27 cellular contexts compared by ENCODE assay signal in genomic region chr16:65525743-65526142, GRCh38.
"Had no signal": no experiment of that assay in that cellular context is flagged by ENCODE, and none has a peak within 500 bp of the region (broad histone marks: within the 10 kb centered on the region; RNA-seq: fewer than 3 reads in every experiment).

No MANE protein-coding gene starts in this region.

- H3K4me3 Mint-ChIP-seq: activated CD8-positive, alpha-beta T cell treated with anti-CD3 and anti-CD28 coated beads, Interleukin-2, amount 10 ng/mL, durations not matched to agents 7 days and 5 days; activated naive CD4-positive, alpha-beta T cell treated with anti-CD3 and anti-CD28 coated beads, Interleukin-2, amount 50 U/mL, for 24 hours; activated T-helper 1 cell treated with anti-CD3 and anti-CD28 coated beads, Interleukin-12 subunit alpha, Interleukin-12 subunit beta, Interleukin-2, Interleukin-4 antibody, amounts not matched to agents 30 ng/mL and 10 ng/mL and 1 ng/mL, durations not matched to agents 14 hours and 24 hours and 36 hours; dendritic cell treated with granulocyte-macrophage colony-stimulating factor and Interleukin-4, amounts not matched to agents 40 ng/mL and 50 ng/mL, for 4 days; mesothelial cell of epicardium; naive thymus-derived CD8-positive, alpha-beta T cell; stimulated activated naive B cell treated with anti-CD40 and anti-IgM and Interleukin-4, amounts not matched to agents 10 μg/mL and 1 μg/mL and 100 μg/mL, for 72 hours; T-helper 17 cell had no signal

- H3K27me3 ChIP-seq: breast epithelium, ovary, right lobe of liver, transverse colon, uterus had no signal

- H3K4me1 ChIP-seq: breast epithelium, right lobe of liver, transverse colon, uterus had no signal

- DNase-seq: activated CD4-positive, alpha-beta T cell treated with anti-CD3 and anti-CD28 coated beads, Interleukin-2, amount 50 U/mL, for 1 hour; activated CD4-positive, CD25-positive, alpha-beta regulatory T cell treated with anti-CD3 and anti-CD28 coated beads, Interleukin-2, amount 50 U/mL, for 72 hours; activated CD8-positive, alpha-beta T cell treated with anti-CD3 and anti-CD28 coated beads, Interleukin-2, amount 10 ng/mL, durations not matched to agents 7 days and 5 days; activated gamma-delta T cell; effector CD4-positive, alpha-beta T cell; erythroblast; glutamatergic neuron; hippocampal formation; left ventricle myocardium superior; mammary epithelial cell; naive thymus-derived CD8-positive, alpha-beta T cell; ovary; right lobe of liver; small intestine; stimulated activated CD4-positive, alpha-beta T cell treated with anti-CD3 and anti-CD28 coated beads, Interleukin-15, amount 100 ng/mL, for 24 hours; stimulated activated CD8-positive, alpha-beta memory T cell treated with anti-CD3 and anti-CD28 coated beads, Interleukin-4, amount 100 ng/mL, for 48 hours; stimulated activated naive B cell treated with anti-CD40 and anti-IgM and Interleukin-4, amounts not matched to agents 10 μg/mL and 1 μg/mL and 100 μg/mL, for 72 hours; SW 1271; T-helper 17 cell; transverse colon; uterus had no signal

- H3K9me3 ChIP-seq: ovary, right lobe of liver, transverse colon had no signal

- ATAC-seq: activated CD8-positive, alpha-beta T cell treated with anti-CD3 and anti-CD28 coated beads, Interleukin-2, amount 10 ng/mL, durations not matched to agents 7 days and 5 days; naive thymus-derived CD8-positive, alpha-beta T cell; right lobe of liver; stimulated activated naive B cell treated with anti-CD40 and anti-IgM and Interleukin-4, amounts not matched to agents 10 μg/mL and 1 μg/mL and 100 μg/mL, for 72 hours; T-helper 17 cell had no signal

- H3K27ac Mint-ChIP-seq: activated CD8-positive, alpha-beta T cell treated with anti-CD3 and anti-CD28 coated beads, Interleukin-2, amount 10 ng/mL, durations not matched to agents 7 days and 5 days; activated naive CD4-positive, alpha-beta T cell treated with anti-CD3 and anti-CD28 coated beads, Interleukin-2, amount 50 U/mL, for 24 hours; activated T-helper 1 cell treated with anti-CD3 and anti-CD28 coated beads, Interleukin-12 subunit alpha, Interleukin-12 subunit beta, Interleukin-2, Interleukin-4 antibody, amounts not matched to agents 30 ng/mL and 10 ng/mL and 1 ng/mL, durations not matched to agents 14 hours and 24 hours and 36 hours; dendritic cell treated with granulocyte-macrophage colony-stimulating factor and Interleukin-4, amounts not matched to agents 40 ng/mL and 50 ng/mL, for 4 days; naive thymus-derived CD8-positive, alpha-beta T cell; stimulated activated naive B cell treated with anti-CD40 and anti-IgM and Interleukin-4, amounts not matched to agents 10 μg/mL and 1 μg/mL and 100 μg/mL, for 72 hours; T-helper 17 cell had no signal

- H3K4me3 ChIP-seq: breast epithelium, ovary, right lobe of liver, transverse colon, uterus had no signal

- H3K9me3 Mint-ChIP-seq: activated naive CD4-positive, alpha-beta T cell treated with anti-CD3 and anti-CD28 coated beads, Interleukin-2, amount 50 U/mL, for 24 hours; dendritic cell treated with granulocyte-macrophage colony-stimulating factor and Interleukin-4, amounts not matched to agents 40 ng/mL and 50 ng/mL, for 4 days had no signal

- H3K27ac ChIP-seq: breast epithelium, ovary, right lobe of liver, transverse colon, uterus, VCaP had no signal

- H3K27me3 Mint-ChIP-seq: stimulated activated naive B cell treated with anti-CD40 and anti-IgM and Interleukin-4, amounts not matched to agents 10 μg/mL and 1 μg/mL and 100 μg/mL, for 72 hours; T-helper 17 cell had no signal

- H3K4me1 Mint-ChIP-seq: activated naive CD4-positive, alpha-beta T cell treated with anti-CD3 and anti-CD28 coated beads, Interleukin-2, amount 50 U/mL, for 24 hours; stimulated activated naive B cell treated with anti-CD40 and anti-IgM and Interleukin-4, amounts not matched to agents 10 μg/mL and 1 μg/mL and 100 μg/mL, for 72 hours; T-helper 17 cell had no signal

- H3K36me3 ChIP-seq: breast epithelium, ovary, right lobe of liver, transverse colon, uterus had no signal

- H3K36me3 Mint-ChIP-seq: activated naive CD4-positive, alpha-beta T cell treated with anti-CD3 and anti-CD28 coated beads, Interleukin-2, amount 50 U/mL, for 24 hours; naive thymus-derived CD8-positive, alpha-beta T cell; stimulated activated naive B cell treated with anti-CD40 and anti-IgM and Interleukin-4, amounts not matched to agents 10 μg/mL and 1 μg/mL and 100 μg/mL, for 72 hours had no signal
